ENCODE assay signal across 1 cellular context in genomic region chr19:36378625-36379509, GRCh38.
A peak's percentile ranks its signal among the peaks of the same experiment; 100 is the strongest.
TF ChIP-seq lines count a peak whose summit lies in the region.

ZFP14 (minus strand) TSS chr19:36379201; CDS start chr19:36367892, 11,309 bp downstream.

TF ChIP-seq in H1, 55 proteins besides CTCF, POLR2A, EP300 and RAD21:
- TF ChIP-seq EGR1 (IDR thresholded peaks at IDR 0.05; ENCODE audit: borderline replicate concordance, low read depth, low read length) (peak; percentile 99), NRF1 (IDR thresholded peaks at IDR 0.05; ENCODE audit: low read depth, low read length) (peak; percentile 83), MAFK (IDR thresholded peaks at IDR 0.05; ENCODE audit: low read depth, low read length) (no peak), KDM4A (IDR thresholded peaks at IDR 0.05; ENCODE audit: low read depth, low read length, severe bottlenecking) (peak; percentile 42), SIN3A (conservative IDR thresholded peaks at IDR 0.05 in 1 of 2, IDR thresholded peaks at IDR 0.05 in 1 of 2; ENCODE audit: low read depth in 1 of 2, low read length in 2 of 2) (peak; percentile 55 to 67; a peak in 1 of 4 replicates), TAF1 (IDR thresholded peaks at IDR 0.05; ENCODE audit: low read depth, low read length) (peak; percentile 77), TAF7 (optimal IDR thresholded peaks at IDR 0.05; ENCODE audit: borderline replicate concordance, low read depth, low read length) (peak; percentile 51), CREB1 (IDR thresholded peaks at IDR 0.05) (peak; percentile 40; the same call in 1 of the 2 replicates), CHD1 (IDR thresholded peaks at IDR 0.05; ENCODE audit: low read depth, low read length) (peak; percentile 67; the same call in 1 of the 2 replicates), HDAC6 (IDR thresholded peaks at IDR 0.05; ENCODE audit: low read depth, low read length) (no peak), SIX5 (IDR thresholded peaks at IDR 0.05; ENCODE audit: low read depth, low read length) (peak; percentile 67), E2F6 (IDR thresholded peaks at IDR 0.05) (peak; percentile 83), ASH2L (IDR thresholded peaks at IDR 0.05; ENCODE audit: low read length) (peak; percentile 73), KDM5A (IDR thresholded peaks at IDR 0.05; ENCODE audit: low read length) (no peak), GTF2F1 (IDR thresholded peaks at IDR 0.05; ENCODE audit: borderline replicate concordance, low read depth, low read length) (0 out of 2 replicates have a peak, but pooled peaks have one; percentile 32), PHF8 (conservative IDR thresholded peaks at IDR 0.05; ENCODE audit: low read depth, low read length) (peak; percentile 76), TBP (IDR thresholded peaks at IDR 0.05; ENCODE audit: low read depth, low read length) (peak; percentile 59; the same call in 1 of the 2 replicates), NANOG (IDR thresholded peaks at IDR 0.05; ENCODE audit: insufficient read depth, low read depth, low read length, poor library complexity, severe bottlenecking) (no peak)
- TF ChIP-seq, protein P1, sequence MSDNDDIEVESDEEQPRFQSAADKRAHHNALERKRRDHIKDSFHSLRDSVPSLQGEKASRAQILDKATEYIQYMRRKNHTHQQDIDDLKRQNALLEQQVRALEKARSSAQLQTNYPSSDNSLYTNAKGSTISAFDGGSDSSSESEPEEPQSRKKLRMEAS (IDR thresholded peaks at IDR 0.05), result peak; percentile 34; the same call in 1 of the 2 replicates
